In genomic region chr21:44887807-44888580, GRCh38 we compare ENCODE assay signal across 1 cellular context.
TF ChIP-seq lines count a peak whose summit lies in the region.

No MANE protein-coding gene starts in this region.

TF ChIP-seq in liver, 16 proteins besides CTCF, POLR2A, EP300 and RAD21 (continued from another document):
- TF ChIP-seq ZBTB33 (IDR thresholded peaks at IDR 0.05) (no peak), EGR1 (IDR thresholded peaks at IDR 0.05; ENCODE audit: low read depth in 2 of 2) (no peak), REST (IDR thresholded peaks at IDR 0.05) (no peak), FOXA1 (IDR thresholded peaks at IDR 0.05) (no peak)
TF ChIP-seq in liver: peak in this region for 4.
